In the genomic region with DNA sequence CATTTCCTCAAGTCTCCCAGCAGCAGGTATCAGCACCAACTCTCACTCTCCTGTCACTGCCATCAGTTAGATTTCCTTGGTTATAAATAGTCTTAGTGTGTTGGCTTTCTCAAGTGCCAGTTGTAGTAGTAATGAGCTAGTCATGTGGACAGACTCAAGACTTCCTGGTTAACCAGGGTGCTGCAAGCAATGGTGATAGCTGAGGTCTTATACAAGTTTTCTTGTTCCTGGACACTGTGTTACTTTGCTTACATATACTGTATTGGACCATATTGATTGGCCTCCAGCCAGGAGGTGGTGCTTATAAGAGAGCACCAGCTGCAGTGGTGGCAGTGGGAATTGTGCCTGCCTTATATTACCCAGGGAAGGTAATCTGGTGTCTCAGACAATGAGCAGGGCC, we compare ENCODE assay signal across 25 cellular contexts. TPM values are rescaled to one million over a fixed set of nuclear protein-coding genes. Genes with fewer than 3 reads are reported as not detected.
A peak's percentile ranks its signal among the peaks of the same experiment; 100 is the strongest.
DNase-seq lines count a peak whose midpoint lies in the region; ATAC-seq and TF ChIP-seq lines count a peak whose summit lies in the region.
"Had no signal": no experiment of that assay in that cellular context is flagged by ENCODE, and none has a peak within 500 bp of the region (broad histone marks: within the 10 kb centered on the region; RNA-seq: fewer than 3 reads in every experiment).

No MANE protein-coding gene starts in this region.

- no peaks in the 10 kb centered on the region for H3K36me3 Mint-ChIP-seq in activated T-cell treated with anti-CD3 and anti-CD28 coated beads, Interleukin-2, amount 50 U/mL, for 72 hours (ENCODE audit: insufficient read depth in 2 of 2)
- H3K36me3 Mint-ChIP-seq: CD8-positive, alpha-beta T cell; IgD-negative memory B cell had no signal

- H3K27ac ChIP-seq in BLaER1 treated with 17β-estradiol and CSF1 and Interleukin-3, amounts not matched to agents 10 nM and 100 nM, result no peak overlapping the region
- H3K27ac ChIP-seq in lung (ENCODE audit: low read depth in 1 of 2, low read length in 1 of 2), result no peak overlapping the region

- H3K9me3 Mint-ChIP-seq in activated T-cell treated with anti-CD3 and anti-CD28 coated beads, Interleukin-2, amount 50 U/mL, for 72 hours, result no peaks in the 10 kb centered on the region

- H3K4me3 Mint-ChIP-seq in activated T-cell treated with anti-CD3 and anti-CD28 coated beads, Interleukin-2, amount 50 U/mL, for 72 hours, result no peak overlapping the region
- H3K4me3 Mint-ChIP-seq: CD8-positive, alpha-beta T cell; IgD-negative memory B cell had no signal

- H3K27ac Mint-ChIP-seq in activated T-cell treated with anti-CD3 and anti-CD28 coated beads, Interleukin-2, amount 50 U/mL, for 72 hours, result no peak overlapping the region
- H3K27ac Mint-ChIP-seq: CD8-positive, alpha-beta T cell; IgD-negative memory B cell had no signal

- no peak overlapping the region for H3K9ac ChIP-seq in BLaER1 treated with 17β-estradiol and CSF1 and Interleukin-3, amounts not matched to agents 10 nM and 100 nM

- DNase-seq in NCI-H1105 (lab: John Stamatoyannopoulos, UW) (peak; percentile 36), NCI-H1105 treated with DMSO at 0.1 percent for 48 hours (lab: John Stamatoyannopoulos, UW) (no peak), RPMI7951 (ENCODE audit: low read depth) (peak; percentile 3), lung (ENCODE audit: low spot score) (no peak)
- DNase-seq in activated naive CD4-positive, alpha-beta T cell (lab: John Stamatoyannopoulos, UW), result no peak
- no peak for DNase-seq in activated CD4-positive, CD25-positive, alpha-beta regulatory T cell (lab: John Stamatoyannopoulos, UW)
- DNase-seq in activated T-cell treated with anti-CD3 and anti-CD28 coated beads, Interleukin-2, amount 50 U/mL, for 72 hours, result no peak
- DNase-seq: 8988T; C1 segment of cervical spinal cord; Calu3; CD8-positive, alpha-beta T cell; DMS53; EL; GF-D8; MG63; NCI-H1436; NCI-H187 treated with DMSO at 0.1 percent for 48 hours; NCI-H2171 treated with DMSO at 0.1 percent for 48 hours; NCI-H446 treated with DMSO at 0.1 percent for 48 hours; NCI-H526 treated with DMSO at 0.1 percent for 48 hours; OCI-M1 had no signal

- peaks cover 9 to 21% (median 16%) of the 10 kb centered on the region in 10 experiments; a peak in 18 of 20 replicates for H3K4me1 ChIP-seq in BLaER1 treated with 17β-estradiol and CSF1 and Interleukin-3, amounts not matched to agents 10 nM and 100 nM
- peaks cover 0 to 4% of the 10 kb centered on the region in 2 donors for H3K4me1 ChIP-seq in lung (ENCODE audit: control insufficient read depth in 2 of 2, insufficient read depth in 2 of 2, low read length in 2 of 2)

- ATAC-seq in lung (ENCODE audit: insufficient read depth, low FRiP score), result peak; percentile 36
- no peak for ATAC-seq in activated T-cell treated with anti-CD3 and anti-CD28 coated beads, Interleukin-2, amount 50 U/mL, for 72 hours (replicated peaks in 1 of 2)
- ATAC-seq: CD8-positive, alpha-beta T cell; HCT116; Right ventricle myocardium inferior had no signal

- no peaks in the 10 kb centered on the region for H3K4me1 Mint-ChIP-seq in activated T-cell treated with anti-CD3 and anti-CD28 coated beads, Interleukin-2, amount 50 U/mL, for 72 hours (ENCODE audit: low read depth)
- H3K4me1 Mint-ChIP-seq: IgD-negative memory B cell had no signal

- H3K27me3 ChIP-seq in BLaER1 treated with 17β-estradiol and CSF1 and Interleukin-3, amounts not matched to agents 10 nM and 100 nM, result peaks cover 26 to 84% (median 62%) of the 10 kb centered on the region in 11 experiments
- H3K27me3 ChIP-seq in lung (ENCODE audit: control insufficient read depth, insufficient read depth), result no peaks in the 10 kb centered on the region
- H3K27me3 ChIP-seq: MG63 had no signal

- TF ChIP-seq CTCF in lung (IDR thresholded peaks at IDR 0.05; ENCODE audit: control extremely low read depth, extremely low read depth), result no peak

- H3K9me3 ChIP-seq in BLaER1 treated with 17β-estradiol and CSF1 and Interleukin-3, amounts not matched to agents 10 nM and 100 nM (replicated peaks in 1 of 11), result peaks cover 0 to 9% (median 5%) of the 10 kb centered on the region in 11 experiments; a peak in 4 of 22 replicates
- H3K9me3 ChIP-seq in lung (ENCODE audit: control insufficient read depth in 2 of 2, insufficient read depth in 1 of 2, low read length in 1 of 2), result peaks cover 0 to 2% of the 10 kb centered on the region in 2 donors
- H3K9me3 ChIP-seq: MG63 had no signal

- H4K20me1 ChIP-seq in BLaER1 treated with 17β-estradiol and CSF1 and Interleukin-3, amounts not matched to agents 10 nM and 100 nM, result no peaks in the 10 kb centered on the region

- H3K27me3 Mint-ChIP-seq in activated T-cell treated with anti-CD3 and anti-CD28 coated beads, Interleukin-2, amount 50 U/mL, for 72 hours (ENCODE audit: low read depth), result peaks cover 22% of the 10 kb centered on the region

- H3K4me3 ChIP-seq in BLaER1 treated with 17β-estradiol and CSF1 and Interleukin-3, amounts not matched to agents 10 nM and 100 nM, result no peak overlapping the region
- no peak overlapping the region for H3K4me3 ChIP-seq in lung
- H3K4me3 ChIP-seq: MG63 had no signal

- no peaks in the 10 kb centered on the region for H3K36me3 ChIP-seq in BLaER1 treated with 17β-estradiol and CSF1 and Interleukin-3, amounts not matched to agents 10 nM and 100 nM
- H3K36me3 ChIP-seq in lung (ENCODE audit: control insufficient read depth in 2 of 2, insufficient read depth in 2 of 2, low read length in 2 of 2), result no peaks in the 10 kb centered on the region
- H3K36me3 ChIP-seq: MG63 had no signal

- H3K4me2 ChIP-seq in BLaER1 treated with 17β-estradiol and CSF1 and Interleukin-3, amounts not matched to agents 10 nM and 100 nM, result peak overlapping the region in 7 of 11 experiments; percentile 4 to 56 (median 42); a peak in 8 of 22 replicates

RNA-seq across cellular contexts. Expression of a gene that starts 23.9 kb away (rescaled TPM):
- total RNA-seq in RPMI7951 (2014; rRNA removed; shearing (Covaris generic)), result 0.84 and 0.88 TPM in 2 replicates
- 1 to 10 TPM; 1.8 to 5.3 TPM for total RNA-seq in lung
- polyA plus RNA-seq in lung, result under 1 TPM; 0.41 to 0.59 TPM
- total RNA-seq in activated T-cell treated with anti-CD3 and anti-CD28 coated beads, Interleukin-2, amount 50 U/mL, for 72 hours, result under 1 TPM; 0.44 to 0.82 TPM
- total RNA-seq: Calu3 had no signal
- polyA plus RNA-seq: IgD-negative memory B cell had no signal

Comparison
In these comparisons a context has a peak if more than half of its experiments do, and no peak if none do; other contexts are left out.
1. DNase-seq: peak in NCI-H1105 (single experiment) and RPMI7951 (single experiment); none in NCI-H1105 treated with DMSO at 0.1 percent for 48 hours (single experiment), lung (single experiment), activated naive CD4-positive, alpha-beta T cell (0 of 4), activated CD4-positive, CD25-positive, alpha-beta regulatory T cell (0 of 4) and activated T-cell treated with anti-CD3 and anti-CD28 coated beads, Interleukin-2, amount 50 U/mL, for 72 hours (0 of 2).